1 cellular context compared by ENCODE assay signal in the genomic region with DNA sequence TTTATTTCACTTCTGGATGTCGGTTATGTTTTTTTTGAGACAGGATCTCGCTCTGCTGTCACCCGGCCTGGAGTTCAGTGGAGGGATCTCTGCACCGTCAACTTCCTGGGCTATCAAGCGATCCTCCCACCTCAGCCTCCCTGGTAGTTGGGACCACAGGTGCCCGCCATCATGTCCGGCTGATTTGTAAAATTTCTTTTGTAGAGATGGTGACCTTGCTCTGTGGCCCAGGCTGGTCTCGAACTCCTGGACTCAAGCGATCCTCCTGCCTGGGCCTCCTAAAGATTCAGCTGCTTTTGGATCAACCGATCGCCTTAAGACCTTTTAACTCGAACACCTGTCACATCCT.
TF ChIP-seq lines count a peak whose summit lies in the region.

No MANE protein-coding gene starts in this region.

TF ChIP-seq in WTC11, 78 proteins besides CTCF, POLR2A, EP300 and RAD21 (continued from another document):
- TF ChIP-seq, protein P1, sequence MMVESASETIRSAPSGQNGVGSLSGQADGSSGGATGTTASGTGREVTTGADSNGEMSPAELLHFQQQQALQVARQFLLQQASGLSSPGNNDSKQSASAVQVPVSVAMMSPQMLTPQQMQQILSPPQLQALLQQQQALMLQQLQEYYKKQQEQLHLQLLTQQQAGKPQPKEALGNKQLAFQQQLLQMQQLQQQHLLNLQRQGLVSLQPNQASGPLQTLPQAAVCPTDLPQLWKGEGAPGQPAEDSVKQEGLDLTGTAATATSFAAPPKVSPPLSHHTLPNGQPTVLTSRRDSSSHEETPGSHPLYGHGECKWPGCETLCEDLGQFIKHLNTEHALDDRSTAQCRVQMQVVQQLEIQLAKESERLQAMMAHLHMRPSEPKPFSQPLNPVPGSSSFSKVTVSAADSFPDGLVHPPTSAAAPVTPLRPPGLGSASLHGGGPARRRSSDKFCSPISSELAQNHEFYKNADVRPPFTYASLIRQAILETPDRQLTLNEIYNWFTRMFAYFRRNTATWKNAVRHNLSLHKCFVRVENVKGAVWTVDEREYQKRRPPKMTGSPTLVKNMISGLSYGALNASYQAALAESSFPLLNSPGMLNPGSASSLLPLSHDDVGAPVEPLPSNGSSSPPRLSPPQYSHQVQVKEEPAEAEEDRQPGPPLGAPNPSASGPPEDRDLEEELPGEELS (CRISPR knock-in tag; IDR thresholded peaks at IDR 0.05) = no peak
- TF ChIP-seq, protein P2, sequence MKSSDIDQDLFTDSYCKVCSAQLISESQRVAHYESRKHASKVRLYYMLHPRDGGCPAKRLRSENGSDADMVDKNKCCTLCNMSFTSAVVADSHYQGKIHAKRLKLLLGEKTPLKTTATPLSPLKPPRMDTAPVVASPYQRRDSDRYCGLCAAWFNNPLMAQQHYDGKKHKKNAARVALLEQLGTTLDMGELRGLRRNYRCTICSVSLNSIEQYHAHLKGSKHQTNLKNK (CRISPR knock-in tag; IDR thresholded peaks at IDR 0.05) = no peak
- TF ChIP-seq GTF2I (CRISPR knock-in tag; conservative IDR thresholded peaks at IDR 0.05) = 0 out of 2 replicates have a peak, but pooled peaks have one; percentile 23
- TF ChIP-seq, protein P3, sequence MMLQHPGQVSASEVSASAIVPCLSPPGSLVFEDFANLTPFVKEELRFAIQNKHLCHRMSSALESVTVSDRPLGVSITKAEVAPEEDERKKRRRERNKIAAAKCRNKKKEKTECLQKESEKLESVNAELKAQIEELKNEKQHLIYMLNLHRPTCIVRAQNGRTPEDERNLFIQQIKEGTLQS (CRISPR knock-in tag; conservative IDR thresholded peaks at IDR 0.05) = no peak
